8 cellular contexts compared by ENCODE assay signal in genomic region chr15:98785796-98786581, GRCh38.
DNase-seq lines count a peak whose midpoint lies in the region; ATAC-seq and TF ChIP-seq lines count a peak whose summit lies in the region.

No MANE protein-coding gene starts in this region.

- peaks cover 53% of the 10 kb centered on the region for H3K4me1 ChIP-seq in BLaER1
- H3K4me1 ChIP-seq in aorta (ENCODE audit: control insufficient read depth in 1 of 2, insufficient read depth in 2 of 2, low read length in 2 of 2) = peaks cover 5 to 13% of the 10 kb centered on the region in 2 donors
- H3K4me1 ChIP-seq in PC-9 (replicated peaks; ENCODE audit: insufficient read depth) = peaks cover 22% of the 10 kb centered on the region

- H3K4me2 ChIP-seq in BLaER1 = peak overlapping the region; percentile 3; the same call in 1 of the 2 replicates
- no peak overlapping the region for H3K4me2 ChIP-seq in PC-9

- peaks cover 12% of the 10 kb centered on the region for H3K27me3 Mint-ChIP-seq in glutamatergic neuron (ENCODE audit: unreplicated experiment)

- DNase-seq in glutamatergic neuron = peak; percentile 70
- DNase-seq in aorta = no peak
- DNase-seq in PC-9 = no peak
- no peak for DNase-seq in NK-92 (lab: John Stamatoyannopoulos, UW; ENCODE audit: unreplicated experiment)
- DNase-seq in activated naive CD4-positive, alpha-beta T cell treated with Interleukin-2 at 50 U/mL for 16 hours = no peak

- WGBS in aorta, 2 donors = 83 to 87% methylated on average over 9 of the region's 9 CpGs

- H3K27me3 ChIP-seq in BLaER1 = no peaks in the 10 kb centered on the region
- H3K27me3 ChIP-seq in aorta (ENCODE audit: control insufficient read depth in 1 of 2, insufficient read depth in 2 of 2, low read length in 1 of 2) = no peaks in the 10 kb centered on the region
- H3K27me3 ChIP-seq in PC-9 (ENCODE audit: insufficient read depth, low read depth) = no peaks in the 10 kb centered on the region

- no peak overlapping the region for H3K4me3 ChIP-seq in BLaER1
- no peak overlapping the region for H3K4me3 ChIP-seq in aorta (ENCODE audit: low read length in 2 of 2)
- H3K4me3 ChIP-seq in PC-9 = no peak overlapping the region

- H3K4me3 Mint-ChIP-seq in glutamatergic neuron (ENCODE audit: unreplicated experiment) = peak overlapping the region; percentile 72

- H3K27ac ChIP-seq in BLaER1 (no peak overlapping the region), aorta (ENCODE audit: low read depth in 1 of 2, low read length in 2 of 2) (no peak overlapping the region), PC-9 (no peak overlapping the region)

- H3F3A ChIP-seq in PC-9 (ENCODE audit: insufficient read depth, low read depth) = no peaks in the 10 kb centered on the region

- H3K79me2 ChIP-seq in PC-9 (ENCODE audit: low read depth) = peaks cover 87% of the 10 kb centered on the region

- CTCF ChIA-PET in PC-9 (lab: Charles Lee) = no interaction called here

- no peaks in the 10 kb centered on the region for H3K9me2 ChIP-seq in PC-9 (ENCODE audit: insufficient read depth)

- H4K20me1 ChIP-seq in BLaER1 (peaks cover 100% of the 10 kb centered on the region), PC-9 (ENCODE audit: insufficient read depth) (peaks cover 6% of the 10 kb centered on the region)

- H3K9me3 ChIP-seq in BLaER1 (no peaks in the 10 kb centered on the region), aorta (ENCODE audit: control insufficient read depth, low read length) (no peaks in the 10 kb centered on the region), PC-9 (ENCODE audit: insufficient read depth, low read depth) (no peaks in the 10 kb centered on the region)

- H3K36me3 ChIP-seq in BLaER1 (0 out of 2 replicates have a peak, but pooled peaks cover 3% of the 10 kb centered on the region), aorta (ENCODE audit: control insufficient read depth in 1 of 2, insufficient read depth in 2 of 2, low read length in 1 of 2) (no peaks in the 10 kb centered on the region), PC-9 (ENCODE audit: low read depth) (no peaks in the 10 kb centered on the region)

- H3K36me3 Mint-ChIP-seq in glutamatergic neuron (ENCODE audit: unreplicated experiment) = no peaks in the 10 kb centered on the region

- TF ChIP-seq CTCF in glutamatergic neuron (IDR thresholded peaks at IDR 0.05; ENCODE audit: partially characterized antibody, unreplicated experiment) (no peak), PC-9 (conservative IDR thresholded peaks at IDR 0.05) (no peak)

- H3K9me3 Mint-ChIP-seq in glutamatergic neuron (ENCODE audit: unreplicated experiment) = peaks cover 13% of the 10 kb centered on the region

- peak overlapping the region; percentile 92 for H3K27ac Mint-ChIP-seq in glutamatergic neuron (ENCODE audit: unreplicated experiment)

- ATAC-seq in GM21381 (IDR thresholded peaks at IDR 0.05; ENCODE audit: unreplicated experiment) (peak; percentile 81), HG03575 (IDR thresholded peaks at IDR 0.05; ENCODE audit: extremely low read depth, insufficient number of reproducible peaks, low FRiP score, unreplicated experiment) (peak; percentile 64), aorta (ENCODE audit: low FRiP score) (no peak)

- POLR2A ChIA-PET in PC-9 (lab: Charles Lee; ENCODE audit: unreplicated experiment) = no interaction called here

- H3K9ac ChIP-seq in BLaER1 = no peak overlapping the region

- BruUV-seq in PC-9 (replicated peaks; lab: Mats Ljungman, UMichigan) = no TSS peak

- H3K4me1 Mint-ChIP-seq in glutamatergic neuron (ENCODE audit: low read depth, unreplicated experiment) = peaks cover 65% of the 10 kb centered on the region

- intact Hi-C loops in aorta (cut with DNase I) (loop anchor here in 1 of 2 donors (5.0 kb wide), 1 partner anchor 49 kb away; no protein-coding TSS in a partner anchor), PC-9 (cut with micrococcal nuclease; ENCODE audit: unreplicated experiment) (no loop called here)

- no peak overlapping the region for H2AFZ ChIP-seq in PC-9
